ENCODE assay signal across 12 cellular contexts in the genomic region with DNA sequence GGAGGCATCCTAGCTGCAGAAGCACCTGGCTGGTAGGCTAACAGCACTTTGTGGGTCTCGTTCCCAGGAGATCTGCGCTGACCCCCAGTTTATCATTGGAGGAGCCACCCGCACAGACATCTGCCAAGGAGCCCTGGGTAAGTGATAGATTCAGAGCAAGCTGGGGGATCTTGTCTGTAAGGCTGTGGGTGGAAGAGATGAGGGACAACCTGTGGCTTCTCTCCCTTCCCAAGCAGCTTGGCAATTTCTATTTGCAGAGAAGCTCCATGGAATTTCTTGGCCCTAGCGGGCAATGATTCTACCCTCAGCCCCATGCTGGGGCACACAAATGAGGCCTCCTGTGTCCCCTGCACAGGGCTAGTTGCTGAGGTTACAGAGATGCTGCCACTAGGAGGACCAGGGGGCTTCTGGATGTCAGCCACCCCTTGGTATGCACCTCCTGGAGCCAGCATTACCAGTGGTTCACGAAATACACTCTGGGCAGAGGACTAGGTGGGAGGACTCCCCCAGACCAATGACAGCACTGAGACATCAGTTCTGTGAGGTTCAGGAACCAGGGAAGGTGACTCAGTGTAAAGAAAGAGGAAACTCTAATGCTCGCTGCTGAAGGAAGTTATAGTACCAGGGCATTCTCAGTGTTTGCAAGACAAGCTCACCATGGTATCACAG. TPM values are rescaled to one million over a fixed set of nuclear protein-coding genes. Genes with fewer than 3 reads are reported as not detected.
DNase-seq lines count a peak whose midpoint lies in the region; ATAC-seq, FAIRE-seq and TF ChIP-seq lines count a peak whose summit lies in the region.
"Had no signal": no experiment of that assay in that cellular context is flagged by ENCODE, and none has a peak within 500 bp of the region (broad histone marks: within the 10 kb centered on the region; RNA-seq: fewer than 3 reads in every experiment).

No MANE protein-coding gene starts in this region.

- H2AFZ ChIP-seq in astrocyte (ENCODE audit: low read depth, low read length): no peak overlapping the region

- H3K4me3 ChIP-seq in astrocyte (ENCODE audit: insufficient read depth, low read depth, low read length): no peak overlapping the region

- no peaks in the 10 kb centered on the region for H3K27me3 ChIP-seq in astrocyte (ENCODE audit: insufficient read depth, low read length)

- H3K36me3 Mint-ChIP-seq in Calu3 (ENCODE audit: insufficient read depth, unreplicated experiment) (peaks cover 87% of the 10 kb centered on the region), astrocyte (ENCODE audit: low read depth, unreplicated experiment) (peaks cover 49% of the 10 kb centered on the region), natural killer cell (peaks cover 10% of the 10 kb centered on the region)

- peaks cover 87% of the 10 kb centered on the region for H4K20me1 ChIP-seq in astrocyte (ENCODE audit: insufficient read depth, low read length)

- H3K27ac ChIP-seq in astrocyte (ENCODE audit: low read depth, low read length): peak overlapping the region; percentile 45

- peaks cover 48% of the 10 kb centered on the region for H3K36me3 ChIP-seq in astrocyte (ENCODE audit: insufficient read depth, low read length)

- intact Hi-C loops in Calu3 (cut with micrococcal nuclease; ENCODE audit: unreplicated experiment): no loop called here
- intact Hi-C loops in natural killer cell (cut with micrococcal nuclease): loop anchor here (5.0 kb wide), 1 partner anchor 129 kb away; the partner anchor contains the start of gene TP53BP2

- TF ChIP-seq CTCF in Calu3 (IDR thresholded peaks at IDR 0.05; ENCODE audit: unreplicated experiment): no peak
- TF ChIP-seq CTCF in astrocyte (IDR thresholded peaks at IDR 0.05; ENCODE audit: insufficient read depth, low read depth, low read length): no peak
- TF ChIP-seq CTCF in natural killer cell (IDR thresholded peaks at IDR 0.05): no peak
- no peak for TF ChIP-seq CTCF in D721Med (IDR thresholded peaks at IDR 0.05; ENCODE audit: insufficient read depth, missing control alignments)

- no peaks in the 10 kb centered on the region for H3K9me3 ChIP-seq in astrocyte (ENCODE audit: insufficient read depth, low read depth, low read length)

- DNase-seq in Calu3 (no peak), NOMO-1 treated with DMSO at 0.1 percent for 48 hours (lab: John Stamatoyannopoulos, UW; ENCODE audit: unreplicated experiment) (peak; percentile 93), astrocyte (ENCODE audit: low read depth) (no peak), natural killer cell (no peak), mucosa of gallbladder (ENCODE audit: low spot score) (no peak), D721Med (ENCODE audit: insufficient read length, low spot score) (no peak)
- DNase-seq: activated CD8-positive, alpha-beta memory T cell treated with anti-CD3 and anti-CD28 coated beads, Interleukin-2, amount 50 U/mL, for 4 hours; erythroblast had no signal

- peak overlapping the region; percentile 35 for H3K9ac ChIP-seq in astrocyte (ENCODE audit: low read length)

- no peaks in the 10 kb centered on the region for H3K27me3 Mint-ChIP-seq in Calu3 (ENCODE audit: unreplicated experiment)
- H3K27me3 Mint-ChIP-seq in astrocyte (ENCODE audit: low read depth, unreplicated experiment): no peaks in the 10 kb centered on the region
- H3K27me3 Mint-ChIP-seq in natural killer cell (ENCODE audit: low read depth in 2 of 2): no peaks in the 10 kb centered on the region
- H3K27me3 Mint-ChIP-seq: memory B cell had no signal

- peaks cover 97% of the 10 kb centered on the region for H3K79me2 ChIP-seq in astrocyte (ENCODE audit: insufficient read depth, low read length)

- ATAC-seq in natural killer cell: peak in 1 of 3 donors; percentile 30
- no peak for ATAC-seq in GM18498 (IDR thresholded peaks at IDR 0.05; ENCODE audit: unreplicated experiment)
- no peak for ATAC-seq in HG03442 (IDR thresholded peaks at IDR 0.05; ENCODE audit: unreplicated experiment)

- no peak for FAIRE-seq in astrocyte (lab: Jason Lieb, UNC)
- no peak for FAIRE-seq in D721Med (lab: Jason Lieb, UNC)

- H3K4me1 Mint-ChIP-seq in Calu3 (ENCODE audit: low read depth, unreplicated experiment): peaks cover 82% of the 10 kb centered on the region
- H3K4me1 Mint-ChIP-seq in astrocyte (ENCODE audit: low read depth, unreplicated experiment): peaks cover 77% of the 10 kb centered on the region
- peaks cover 74 to 84% of the 10 kb centered on the region in 2 donors for H3K4me1 Mint-ChIP-seq in natural killer cell

- H3K4me3 Mint-ChIP-seq in Calu3 (ENCODE audit: low read depth, unreplicated experiment) (peak overlapping the region; percentile 20), astrocyte (ENCODE audit: unreplicated experiment) (no peak overlapping the region), natural killer cell (peak overlapping the region; percentile 74)

- CTCF ChIA-PET in Calu3 (lab: Charles Lee): interaction anchor here (1.3 to 1.9 kb wide), 2 partner anchors 10 to 21 kb away, joined by 7 to 9 read pairs; no protein-coding TSS in a partner anchor

- H3K4me2 ChIP-seq in astrocyte (ENCODE audit: low read length): peak overlapping the region; percentile 96

- H3K9me3 Mint-ChIP-seq in Calu3 (ENCODE audit: low read depth, unreplicated experiment) (no peaks in the 10 kb centered on the region), astrocyte (ENCODE audit: unreplicated experiment) (no peaks in the 10 kb centered on the region), natural killer cell (no peaks in the 10 kb centered on the region)
- H3K9me3 Mint-ChIP-seq: memory B cell had no signal

- H3K4me1 ChIP-seq in astrocyte (ENCODE audit: insufficient read depth, low read length): peaks cover 74% of the 10 kb centered on the region

- no TSS peak for BruUV-seq in Calu3 (replicated peaks; lab: Mats Ljungman, UMichigan)

- no peak overlapping the region for H3K27ac Mint-ChIP-seq in Calu3 (ENCODE audit: unreplicated experiment)
- H3K27ac Mint-ChIP-seq in astrocyte (ENCODE audit: unreplicated experiment): peak overlapping the region; percentile 83
- peak overlapping the region; percentile 92 to 94 for H3K27ac Mint-ChIP-seq in natural killer cell

RNA-seq across cellular contexts. Expression of gene CAPN2, which starts 5.5 kb away (rescaled TPM):
- total RNA-seq in Calu3 (2022): 250 and 266 TPM in 2 replicates
- 340 and 391 TPM in 2 replicates for total RNA-seq in astrocyte
- total RNA-seq in natural killer cell: 100 to 1,000 TPM; 228 to 275 (median 236) TPM
- 431 TPM for total RNA-seq in mucosa of gallbladder

RNA-seq across cellular contexts. Expression of gene CAPN8, which starts 52.3 kb away (rescaled TPM):
- total RNA-seq in Calu3 (2022): 108 and 158 TPM in 2 replicates
- total RNA-seq in astrocyte: not detected in 2 replicates
- total RNA-seq in natural killer cell: 1 to 10 TPM in 1 of 3 donors, under 1 TPM in 2; 0.18 to 6.7 (median 0.84) TPM
- 35.6 TPM for total RNA-seq in mucosa of gallbladder
- total RNA-seq: G401 had no signal
